In genomic region chr17:48478224-48479013, GRCh38 we compare ENCODE assay signal across 9 cellular contexts. TPM values are rescaled to one million over a fixed set of nuclear protein-coding genes. Genes with fewer than 3 reads are reported as not detected.
A peak's percentile ranks its signal among the peaks of the same experiment; 100 is the strongest.
DNase-seq lines count a peak whose midpoint lies in the region; ATAC-seq, FAIRE-seq and TF ChIP-seq lines count a peak whose summit lies in the region.
"Had no signal": no experiment of that assay in that cellular context is flagged by ENCODE, and none has a peak within 500 bp of the region (broad histone marks: within the 10 kb centered on the region; RNA-seq: fewer than 3 reads in every experiment).

No MANE protein-coding gene starts in this region.

- H3K79me2 ChIP-seq in hepatocyte, result no peaks in the 10 kb centered on the region

- no peak for TF ChIP-seq CTCF in HL-60 (IDR thresholded peaks at IDR 0.05; ENCODE audit: insufficient read depth, low read length)
- TF ChIP-seq CTCF in endodermal cell (conservative IDR thresholded peaks at IDR 0.05), result peak; percentile 44
- no peak for TF ChIP-seq CTCF in hepatocyte (IDR thresholded peaks at IDR 0.05; ENCODE audit: poor library complexity)

- peak overlapping the region; percentile 7 for H3K27ac Mint-ChIP-seq in endodermal cell

- peaks cover 77% of the 10 kb centered on the region for H3K27me3 Mint-ChIP-seq in endodermal cell (ENCODE audit: insufficient read depth)

- no peaks in the 10 kb centered on the region for H3K9me3 Mint-ChIP-seq in endodermal cell

- H3K9ac ChIP-seq in endodermal cell (ENCODE audit: extremely low read depth, low read length, poor library complexity, severe bottlenecking), result no peak overlapping the region
- H3K9ac ChIP-seq: KMS-11 had no signal

- no peaks in the 10 kb centered on the region for H3K4me1 ChIP-seq in endodermal cell (ENCODE audit: control insufficient read depth, insufficient read depth, low read length)
- no peaks in the 10 kb centered on the region for H3K4me1 ChIP-seq in hepatocyte (ENCODE audit: insufficient read depth)

- no peak overlapping the region for H2AFZ ChIP-seq in hepatocyte

- H3K4me1 Mint-ChIP-seq in endodermal cell, result peaks cover 1% of the 10 kb centered on the region

- peak; percentile 77 for ATAC-seq in GM21367 (IDR thresholded peaks at IDR 0.05; ENCODE audit: unreplicated experiment)

- WGBS in endodermal cell (ENCODE audit: insufficient coverage in 1 of 2, insufficient read length in 1 of 2), 2 experiments, result 80 to 90% methylated on average over 6 to 9 of the region's 9 CpGs
- 79% methylated on average over 9 of the region's 9 CpGs for WGBS in hepatocyte (ENCODE audit: low lambda C conversion rate, missing lambda C conversion rate)

- H4K20me1 ChIP-seq in hepatocyte (ENCODE audit: insufficient read depth, poor library complexity, severe bottlenecking), result no peaks in the 10 kb centered on the region

- H3K4me3 Mint-ChIP-seq in endodermal cell, result no peak overlapping the region

- peak; percentile 45 for DNase-seq in GM12892 (ENCODE audit: insufficient read length)
- DNase-seq in HL-60 (ENCODE audit: low read depth in 1 of 2, low spot score in 1 of 2), result peak; percentile 67 to 89
- DNase-seq in endodermal cell, result no peak
- no peak for DNase-seq in GOT3 (lab: John Stamatoyannopoulos, UW)
- no peak for DNase-seq in hepatocyte (ENCODE audit: low spot score)
- DNase-seq in NCI-H128 (lab: John Stamatoyannopoulos, UW; ENCODE audit: unreplicated experiment), result no peak
- DNase-seq in medulla oblongata (ENCODE audit: extremely low spot score), result no peak

- H3K4me2 ChIP-seq in hepatocyte, result no peak overlapping the region
- H3K4me2 ChIP-seq: KMS-11 had no signal

- H3K36me3 Mint-ChIP-seq in endodermal cell (ENCODE audit: low read depth), result no peaks in the 10 kb centered on the region

- H3K27ac ChIP-seq in HL-60 (replicated peaks) (no peak overlapping the region), endodermal cell (ENCODE audit: low read depth, low read length) (no peak overlapping the region), hepatocyte (no peak overlapping the region)
- H3K27ac ChIP-seq: KMS-11 had no signal

- H3K9me3 ChIP-seq in endodermal cell (ENCODE audit: control insufficient read depth, low read length) (no peaks in the 10 kb centered on the region), hepatocyte (ENCODE audit: low read depth) (no peaks in the 10 kb centered on the region)

- 0 out of 2 replicates have a peak, but pooled peaks have one; percentile 22 for TF ChIP-seq POLR2A in GM12892 (IDR thresholded peaks at IDR 0.05; ENCODE audit: low read depth, low read length)

- peak; percentile 87 for FAIRE-seq in GM12892 (lab: Jason Lieb, UNC)

- no peaks in the 10 kb centered on the region for H3K9me2 ChIP-seq in hepatocyte (replicated peaks; ENCODE audit: insufficient read depth)

- H3K4me3 ChIP-seq in HL-60 (replicated peaks; ENCODE audit: insufficient read depth, low read length), result no peak overlapping the region
- no peak overlapping the region for H3K4me3 ChIP-seq in endodermal cell (ENCODE audit: low read length)
- H3K4me3 ChIP-seq in hepatocyte, result no peak overlapping the region

- H3K27me3 ChIP-seq in HL-60 (ENCODE audit: insufficient read depth, poor library complexity, severe bottlenecking) (no peaks in the 10 kb centered on the region), endodermal cell (ENCODE audit: control insufficient read depth, insufficient read depth, low read length, poor library complexity, severe bottlenecking) (peaks cover 37% of the 10 kb centered on the region), hepatocyte (no peaks in the 10 kb centered on the region)

- no peaks in the 10 kb centered on the region for H3K36me3 ChIP-seq in endodermal cell (ENCODE audit: control insufficient read depth, insufficient read depth, low read length)
- H3K36me3 ChIP-seq in hepatocyte (replicated peaks; ENCODE audit: insufficient read depth, low read depth), result no peaks in the 10 kb centered on the region

RNA-seq across cellular contexts. Expression of gene SKAP1, which starts 48.4 kb away (rescaled TPM):
- polyA plus RNA-seq in GM12892 (2012; ENCODE audit: missing spikeins), result 59.0 TPM
- under 1 TPM; 0.31 to 0.53 TPM for total RNA-seq in endodermal cell
- polyA plus RNA-seq in endodermal cell (2013, experiment 1 of 2), result not detected
- 0.66 TPM for polyA plus RNA-seq in endodermal cell (2013, experiment 2 of 2)
- total RNA-seq in hepatocyte, result 1.8 and 3.0 TPM in 2 replicates
- polyA plus RNA-seq in hepatocyte, result 1.4 and 4.1 TPM in 2 replicates

RNA-seq across cellular contexts. Expression of gene HOXB1, which starts 52.4 kb away (rescaled TPM):
- not detected for polyA plus RNA-seq in GM12892 (2012; ENCODE audit: missing spikeins)
- total RNA-seq in endodermal cell (not detected), hepatocyte (not detected in 2 replicates)
- 27.1 TPM for polyA plus RNA-seq in endodermal cell (2013, experiment 1 of 2)
- 28.3 TPM for polyA plus RNA-seq in endodermal cell (2013, experiment 2 of 2)
- not detected in 2 replicates for polyA plus RNA-seq in hepatocyte

Comparison
In these comparisons a context has a peak if more than half of its experiments do, and no peak if none do; other contexts are left out.
1. DNase-seq: peak in GM12892 (single experiment) and HL-60 (2 of 2); none in endodermal cell (single experiment), GOT3 (single experiment), hepatocyte (single experiment), NCI-H128 (single experiment) and medulla oblongata (single experiment).